ENCODE assay signal across 1 cellular context in genomic region chr6:2622683-2623082, GRCh38.
TF ChIP-seq lines count a peak whose summit lies in the region.

No MANE protein-coding gene starts in this region.

TF ChIP-seq in GM23338, 12 proteins besides CTCF, POLR2A, EP300 and RAD21 (continued from another document):
- TF ChIP-seq, protein P1, sequence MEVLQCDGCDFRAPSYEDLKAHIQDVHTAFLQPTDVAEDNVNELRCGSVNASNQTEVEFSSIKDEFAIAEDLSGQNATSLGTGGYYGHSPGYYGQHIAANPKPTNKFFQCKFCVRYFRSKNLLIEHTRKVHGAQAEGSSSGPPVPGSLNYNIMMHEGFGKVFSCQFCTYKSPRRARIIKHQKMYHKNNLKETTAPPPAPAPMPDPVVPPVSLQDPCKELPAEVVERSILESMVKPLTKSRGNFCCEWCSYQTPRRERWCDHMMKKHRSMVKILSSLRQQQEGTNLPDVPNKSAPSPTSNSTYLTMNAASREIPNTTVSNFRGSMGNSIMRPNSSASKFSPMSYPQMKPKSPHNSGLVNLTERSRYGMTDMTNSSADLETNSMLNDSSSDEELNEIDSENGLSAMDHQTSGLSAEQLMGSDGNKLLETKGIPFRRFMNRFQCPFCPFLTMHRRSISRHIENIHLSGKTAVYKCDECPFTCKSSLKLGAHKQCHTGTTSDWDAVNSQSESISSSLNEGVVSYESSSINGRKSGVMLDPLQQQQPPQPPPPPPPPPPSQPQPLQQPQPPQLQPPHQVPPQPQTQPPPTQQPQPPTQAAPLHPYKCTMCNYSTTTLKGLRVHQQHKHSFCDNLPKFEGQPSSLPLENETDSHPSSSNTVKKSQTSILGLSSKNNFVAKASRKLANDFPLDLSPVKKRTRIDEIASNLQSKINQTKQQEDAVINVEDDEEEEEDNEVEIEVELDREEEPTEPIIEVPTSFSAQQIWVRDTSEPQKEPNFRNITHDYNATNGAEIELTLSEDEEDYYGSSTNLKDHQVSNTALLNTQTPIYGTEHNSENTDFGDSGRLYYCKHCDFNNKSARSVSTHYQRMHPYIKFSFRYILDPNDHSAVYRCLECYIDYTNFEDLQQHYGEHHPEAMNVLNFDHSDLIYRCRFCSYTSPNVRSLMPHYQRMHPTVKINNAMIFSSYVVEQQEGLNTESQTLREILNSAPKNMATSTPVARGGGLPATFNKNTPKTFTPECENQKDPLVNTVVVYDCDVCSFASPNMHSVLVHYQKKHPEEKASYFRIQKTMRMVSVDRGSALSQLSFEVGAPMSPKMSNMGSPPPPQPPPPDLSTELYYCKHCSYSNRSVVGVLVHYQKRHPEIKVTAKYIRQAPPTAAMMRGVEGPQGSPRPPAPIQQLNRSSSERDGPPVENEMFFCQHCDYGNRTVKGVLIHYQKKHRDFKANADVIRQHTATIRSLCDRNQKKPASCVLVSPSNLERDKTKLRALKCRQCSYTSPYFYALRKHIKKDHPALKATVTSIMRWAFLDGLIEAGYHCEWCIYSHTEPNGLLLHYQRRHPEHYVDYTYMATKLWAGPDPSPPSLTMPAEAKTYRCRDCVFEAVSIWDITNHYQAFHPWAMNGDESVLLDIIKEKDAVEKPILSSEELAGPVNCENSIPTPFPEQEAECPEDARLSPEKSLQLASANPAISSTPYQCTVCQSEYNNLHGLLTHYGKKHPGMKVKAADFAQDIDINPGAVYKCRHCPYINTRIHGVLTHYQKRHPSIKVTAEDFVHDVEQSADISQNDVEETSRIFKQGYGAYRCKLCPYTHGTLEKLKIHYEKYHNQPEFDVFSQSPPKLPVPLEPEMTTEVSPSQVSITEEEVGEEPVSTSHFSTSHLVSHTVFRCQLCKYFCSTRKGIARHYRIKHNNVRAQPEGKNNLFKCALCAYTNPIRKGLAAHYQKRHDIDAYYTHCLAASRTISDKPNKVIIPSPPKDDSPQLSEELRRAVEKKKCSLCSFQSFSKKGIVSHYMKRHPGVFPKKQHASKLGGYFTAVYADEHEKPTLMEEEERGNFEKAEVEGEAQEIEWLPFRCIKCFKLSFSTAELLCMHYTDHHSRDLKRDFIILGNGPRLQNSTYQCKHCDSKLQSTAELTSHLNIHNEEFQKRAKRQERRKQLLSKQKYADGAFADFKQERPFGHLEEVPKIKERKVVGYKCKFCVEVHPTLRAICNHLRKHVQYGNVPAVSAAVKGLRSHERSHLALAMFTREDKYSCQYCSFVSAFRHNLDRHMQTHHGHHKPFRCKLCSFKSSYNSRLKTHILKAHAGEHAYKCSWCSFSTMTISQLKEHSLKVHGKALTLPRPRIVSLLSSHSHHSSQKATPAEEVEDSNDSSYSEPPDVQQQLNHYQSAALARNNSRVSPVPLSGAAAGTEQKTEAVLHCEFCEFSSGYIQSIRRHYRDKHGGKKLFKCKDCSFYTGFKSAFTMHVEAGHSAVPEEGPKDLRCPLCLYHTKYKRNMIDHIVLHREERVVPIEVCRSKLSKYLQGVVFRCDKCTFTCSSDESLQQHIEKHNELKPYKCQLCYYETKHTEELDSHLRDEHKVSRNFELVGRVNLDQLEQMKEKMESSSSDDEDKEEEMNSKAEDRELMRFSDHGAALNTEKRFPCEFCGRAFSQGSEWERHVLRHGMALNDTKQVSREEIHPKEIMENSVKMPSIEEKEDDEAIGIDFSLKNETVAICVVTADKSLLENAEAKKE (CRISPR knock-in tag; IDR thresholded peaks at IDR 0.05): no peak
- no peak for TF ChIP-seq ZNF114 (CRISPR knock-in tag; IDR thresholded peaks at IDR 0.05)
- TF ChIP-seq CREB1 (CRISPR knock-in tag; IDR thresholded peaks at IDR 0.05; ENCODE audit: low read depth): no peak
- TF ChIP-seq ETS1 (IDR thresholded peaks at IDR 0.05): no peak
- TF ChIP-seq JUNB (IDR thresholded peaks at IDR 0.05; ENCODE audit: unreplicated experiment): no peak
- TF ChIP-seq, protein P2, sequence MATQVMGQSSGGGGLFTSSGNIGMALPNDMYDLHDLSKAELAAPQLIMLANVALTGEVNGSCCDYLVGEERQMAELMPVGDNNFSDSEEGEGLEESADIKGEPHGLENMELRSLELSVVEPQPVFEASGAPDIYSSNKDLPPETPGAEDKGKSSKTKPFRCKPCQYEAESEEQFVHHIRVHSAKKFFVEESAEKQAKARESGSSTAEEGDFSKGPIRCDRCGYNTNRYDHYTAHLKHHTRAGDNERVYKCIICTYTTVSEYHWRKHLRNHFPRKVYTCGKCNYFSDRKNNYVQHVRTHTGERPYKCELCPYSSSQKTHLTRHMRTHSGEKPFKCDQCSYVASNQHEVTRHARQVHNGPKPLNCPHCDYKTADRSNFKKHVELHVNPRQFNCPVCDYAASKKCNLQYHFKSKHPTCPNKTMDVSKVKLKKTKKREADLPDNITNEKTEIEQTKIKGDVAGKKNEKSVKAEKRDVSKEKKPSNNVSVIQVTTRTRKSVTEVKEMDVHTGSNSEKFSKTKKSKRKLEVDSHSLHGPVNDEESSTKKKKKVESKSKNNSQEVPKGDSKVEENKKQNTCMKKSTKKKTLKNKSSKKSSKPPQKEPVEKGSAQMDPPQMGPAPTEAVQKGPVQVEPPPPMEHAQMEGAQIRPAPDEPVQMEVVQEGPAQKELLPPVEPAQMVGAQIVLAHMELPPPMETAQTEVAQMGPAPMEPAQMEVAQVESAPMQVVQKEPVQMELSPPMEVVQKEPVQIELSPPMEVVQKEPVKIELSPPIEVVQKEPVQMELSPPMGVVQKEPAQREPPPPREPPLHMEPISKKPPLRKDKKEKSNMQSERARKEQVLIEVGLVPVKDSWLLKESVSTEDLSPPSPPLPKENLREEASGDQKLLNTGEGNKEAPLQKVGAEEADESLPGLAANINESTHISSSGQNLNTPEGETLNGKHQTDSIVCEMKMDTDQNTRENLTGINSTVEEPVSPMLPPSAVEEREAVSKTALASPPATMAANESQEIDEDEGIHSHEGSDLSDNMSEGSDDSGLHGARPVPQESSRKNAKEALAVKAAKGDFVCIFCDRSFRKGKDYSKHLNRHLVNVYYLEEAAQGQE (IDR thresholded peaks at IDR 0.05; ENCODE audit: unreplicated experiment): no peak
- TF ChIP-seq NANOG (IDR thresholded peaks at IDR 0.05; ENCODE audit: borderline replicate concordance): no peak
